Comparison of ENCODE assay signal across 8 cellular contexts in genomic region chr18:3247243-3248061, GRCh38. TPM values are rescaled to one million over a fixed set of nuclear protein-coding genes. Genes with fewer than 3 reads are reported as not detected.
DNase-seq lines count a peak whose midpoint lies in the region; ATAC-seq and TF ChIP-seq lines count a peak whose summit lies in the region.

Gene MYL12A, plus strand, starts transcription at chr18:3247801. Its CDS starts 5,447 bp downstream, at chr18:3253248.

- H3K4me1 Mint-ChIP-seq in activated naive CD8-positive, alpha-beta T cell treated with anti-CD3 and anti-CD28 coated beads, Interleukin-2, amount 10 ng/mL, durations not matched to agents 7 days and 5 days = peaks cover 35% of the 10 kb centered on the region
- H3K4me1 Mint-ChIP-seq in glutamatergic neuron (ENCODE audit: low read depth, unreplicated experiment) (peaks cover 16% of the 10 kb centered on the region), osteocyte (ENCODE audit: unreplicated experiment) (peaks cover 48% of the 10 kb centered on the region)

- H3K27ac Mint-ChIP-seq in activated naive CD8-positive, alpha-beta T cell treated with anti-CD3 and anti-CD28 coated beads, Interleukin-2, amount 10 ng/mL, durations not matched to agents 7 days and 5 days = peak within 1 kb of the TSS; percentile 99
- H3K27ac Mint-ChIP-seq in glutamatergic neuron (ENCODE audit: unreplicated experiment) = peak within 1 kb of the TSS; percentile 94
- peak within 1 kb of the TSS; percentile 99 for H3K27ac Mint-ChIP-seq in osteocyte (ENCODE audit: unreplicated experiment)

- H3K4me2 ChIP-seq in SU-DHL-6 (ENCODE audit: low read depth, low read length, poor library complexity, severe bottlenecking) = peak within 1 kb of the TSS; percentile 98

- H3K4me1 ChIP-seq in thymus (ENCODE audit: control insufficient read depth, insufficient read depth, low read length) = peaks cover 12% of the 10 kb centered on the region

- peaks cover 24% of the 10 kb centered on the region for H4K20me1 ChIP-seq in SU-DHL-6 (ENCODE audit: low read depth, low read length)

- no peak for TF ChIP-seq CTCF in SU-DHL-6 (IDR thresholded peaks at IDR 0.05; ENCODE audit: insufficient read depth, low read length, poor library complexity, severe bottlenecking)
- TF ChIP-seq CTCF in glutamatergic neuron (IDR thresholded peaks at IDR 0.05; ENCODE audit: partially characterized antibody, unreplicated experiment) = no peak
- no peak for TF ChIP-seq CTCF in osteocyte (IDR thresholded peaks at IDR 0.05)

- peak; percentile 98 for TF ChIP-seq POLR2A in GM10847 (IDR thresholded peaks at IDR 0.05; ENCODE audit: extremely low read depth, insufficient read length)

- H3K4me3 ChIP-seq in SU-DHL-6 (ENCODE audit: insufficient read depth, low read length, poor library complexity, severe bottlenecking) = peak within 1 kb of the TSS; percentile 99
- peak within 1 kb of the TSS; percentile 88 for H3K4me3 ChIP-seq in thymus (ENCODE audit: low read length)

- peak; percentile 81 for ATAC-seq in HG02678 (IDR thresholded peaks at IDR 0.05; ENCODE audit: unreplicated experiment)
- ATAC-seq in activated naive CD8-positive, alpha-beta T cell treated with anti-CD3 and anti-CD28 coated beads, Interleukin-2, amount 10 ng/mL, durations not matched to agents 7 days and 5 days (ENCODE audit: low read depth) = peak; percentile 80

- POLR2A ChIA-PET in activated naive CD8-positive, alpha-beta T cell treated with anti-CD3 and anti-CD28 coated beads, Interleukin-2, amount 10 ng/mL, durations not matched to agents 7 days and 5 days (lab: Charles Lee) = interaction anchor here (0.7 to 8.3 kb wide), 35 partner anchors 8 to 659 kb away, joined by 3 to 159 read pairs (median 6); partner anchors contain the start of genes MYL12B, SMCHD1 and TGIF1

- under 1% methylated on average over 65 of the region's 65 CpGs for WGBS in thymus

- peaks cover 16% of the 10 kb centered on the region for H3F3A ChIP-seq in SU-DHL-6 (ENCODE audit: insufficient read depth)

- peak within 1 kb of the TSS; percentile 90 for H3K27ac ChIP-seq in SU-DHL-6 (ENCODE audit: low read depth, low read length)
- H3K27ac ChIP-seq in thymus (ENCODE audit: low read depth) = peak within 1 kb of the TSS; percentile 100

- H3K36me3 ChIP-seq in SU-DHL-6 (ENCODE audit: low read length) = no peaks in the 10 kb centered on the region; the same call in 1 of the 2 replicates
- H3K36me3 ChIP-seq in thymus (ENCODE audit: control insufficient read depth, insufficient read depth) = peaks cover 6% of the 10 kb centered on the region

- no peaks in the 10 kb centered on the region for H3K27me3 Mint-ChIP-seq in activated naive CD8-positive, alpha-beta T cell treated with anti-CD3 and anti-CD28 coated beads, Interleukin-2, amount 10 ng/mL, durations not matched to agents 7 days and 5 days
- H3K27me3 Mint-ChIP-seq in glutamatergic neuron (ENCODE audit: unreplicated experiment) (no peaks in the 10 kb centered on the region), osteocyte (ENCODE audit: unreplicated experiment) (no peaks in the 10 kb centered on the region)

- peak within 1 kb of the TSS; percentile 99 for H3K9ac ChIP-seq in SU-DHL-6 (ENCODE audit: low read length)

- H3K9me2 ChIP-seq in SU-DHL-6 (replicated peaks; ENCODE audit: insufficient read depth, low read length) = no peaks in the 10 kb centered on the region

- H3K4me3 Mint-ChIP-seq in activated naive CD8-positive, alpha-beta T cell treated with anti-CD3 and anti-CD28 coated beads, Interleukin-2, amount 10 ng/mL, durations not matched to agents 7 days and 5 days = peak within 1 kb of the TSS; percentile 92
- H3K4me3 Mint-ChIP-seq in glutamatergic neuron (ENCODE audit: unreplicated experiment) (peak within 1 kb of the TSS; percentile 90), osteocyte (ENCODE audit: unreplicated experiment) (peak within 1 kb of the TSS; percentile 88)

- H3K9me3 ChIP-seq in SU-DHL-6 (ENCODE audit: insufficient read depth, low read length) (no peaks in the 10 kb centered on the region), thymus (ENCODE audit: control insufficient read depth) (no peaks in the 10 kb centered on the region)

- H3K27me3 ChIP-seq in SU-DHL-6 (ENCODE audit: low read length) (no peaks in the 10 kb centered on the region), thymus (ENCODE audit: control insufficient read depth, insufficient read depth) (no peaks in the 10 kb centered on the region)

- H3K9me3 Mint-ChIP-seq in activated naive CD8-positive, alpha-beta T cell treated with anti-CD3 and anti-CD28 coated beads, Interleukin-2, amount 10 ng/mL, durations not matched to agents 7 days and 5 days = no peaks in the 10 kb centered on the region
- H3K9me3 Mint-ChIP-seq in glutamatergic neuron (ENCODE audit: unreplicated experiment) = peaks cover 5% of the 10 kb centered on the region
- no peaks in the 10 kb centered on the region for H3K9me3 Mint-ChIP-seq in osteocyte (ENCODE audit: unreplicated experiment)

- DNase-seq in NCI-H128 (lab: John Stamatoyannopoulos, UW; ENCODE audit: unreplicated experiment) = peak; percentile 90
- DNase-seq in activated naive CD8-positive, alpha-beta T cell treated with anti-CD3 and anti-CD28 coated beads, Interleukin-2, amount 10 ng/mL, durations not matched to agents 7 days and 5 days = peak; percentile 98
- peak; percentile 96 for DNase-seq in glutamatergic neuron
- peak; percentile 99 for DNase-seq in osteocyte (ENCODE audit: extremely low spot score, unreplicated experiment)

- peak within 1 kb of the TSS; percentile 92 for H2AFZ ChIP-seq in SU-DHL-6 (ENCODE audit: low read depth, low read length, severe bottlenecking)

- H3K36me3 Mint-ChIP-seq in activated naive CD8-positive, alpha-beta T cell treated with anti-CD3 and anti-CD28 coated beads, Interleukin-2, amount 10 ng/mL, durations not matched to agents 7 days and 5 days = peaks cover 29% of the 10 kb centered on the region
- H3K36me3 Mint-ChIP-seq in glutamatergic neuron (ENCODE audit: unreplicated experiment) = no peaks in the 10 kb centered on the region
- peaks cover 15% of the 10 kb centered on the region for H3K36me3 Mint-ChIP-seq in osteocyte (ENCODE audit: unreplicated experiment)

- H3K79me2 ChIP-seq in SU-DHL-6 (ENCODE audit: insufficient read depth, low read length) = peaks cover 45% of the 10 kb centered on the region

RNA-seq across cellular contexts. Expression of gene MYL12A, which starts in this region (rescaled TPM):
- total RNA-seq in activated naive CD8-positive, alpha-beta T cell treated with anti-CD3 and anti-CD28 coated beads, Interleukin-2, amount 10 ng/mL, durations not matched to agents 7 days and 5 days = 100 to 1,000 TPM; 843 to 864 TPM
- total RNA-seq in glutamatergic neuron (ENCODE audit: unreplicated experiment) = 175 TPM
- 475 and 500 TPM in 2 replicates for total RNA-seq in osteocyte
- 747 TPM for polyA plus RNA-seq in thymus

Comparison
In these comparisons a context has a peak if more than half of its experiments do, and no peak if none do; other contexts are left out.
1. Peak in every context shown above with its lines: DNase-seq, ATAC-seq, H3K4me3 ChIP-seq and H3K27ac ChIP-seq.